Comparison of ENCODE assay signal across 17 cellular contexts in the genomic region with DNA sequence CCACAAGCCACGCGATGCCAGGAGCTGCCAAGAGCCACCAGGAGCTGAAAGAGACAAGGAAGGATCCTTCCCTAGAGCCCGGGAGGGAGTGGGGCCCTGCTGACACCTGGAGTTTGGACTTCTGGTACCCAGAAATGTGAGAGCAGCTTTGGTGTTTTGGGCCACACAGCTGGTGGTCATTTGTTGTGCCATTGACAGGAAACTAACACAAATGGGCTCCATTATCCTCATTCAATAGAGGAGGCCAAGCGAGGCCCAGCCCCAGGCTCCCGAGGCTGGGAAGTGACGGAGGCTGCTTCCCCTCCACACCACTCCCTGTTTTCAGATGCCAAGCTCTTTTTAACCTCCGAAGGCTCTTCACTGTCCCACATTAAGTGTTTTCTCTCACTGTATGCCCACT. TPM values are rescaled to one million over a fixed set of nuclear protein-coding genes. Genes with fewer than 3 reads are reported as not detected.
DNase-seq lines count a peak whose midpoint lies in the region; ATAC-seq, FAIRE-seq and TF ChIP-seq lines count a peak whose summit lies in the region.
"Had no signal": no experiment of that assay in that cellular context is flagged by ENCODE, and none has a peak within 500 bp of the region (broad histone marks: within the 10 kb centered on the region; RNA-seq: fewer than 3 reads in every experiment).

No MANE protein-coding gene starts in this region.

- H3K9me3 ChIP-seq in heart left ventricle, result no peaks in the 10 kb centered on the region
- H3K9me3 ChIP-seq in upper lobe of left lung, result no peaks in the 10 kb centered on the region
- H3K9me3 ChIP-seq in pancreas, result no peaks in the 10 kb centered on the region

- H3K4me3 Mint-ChIP-seq in nephron, result peak overlapping the region in 2 of 3 experiments; percentile 25 to 31
- H3K4me3 Mint-ChIP-seq: activated B cell treated with CpG ODN at 0.5 μM for 24 hours had no signal

- H3K4me1 ChIP-seq in heart left ventricle (peaks cover 8 to 94% (median 73%) of the 10 kb centered on the region in 12 donors), upper lobe of left lung (peaks cover 37 to 50% (median 46%) of the 10 kb centered on the region in 4 donors), pancreas (peaks cover 3 to 19% (median 5%) of the 10 kb centered on the region in 3 donors)

- no peak for TF ChIP-seq CTCF in heart left ventricle (IDR thresholded peaks at IDR 0.05)
- no peak for TF ChIP-seq CTCF in coronary artery (IDR thresholded peaks at IDR 0.05)
- TF ChIP-seq CTCF in nephron (IDR thresholded peaks at IDR 0.05; ENCODE audit: unreplicated experiment in 3 of 3), result no peak
- TF ChIP-seq CTCF in upper lobe of left lung (IDR thresholded peaks at IDR 0.05), result no peak
- no peak for TF ChIP-seq CTCF in pancreas (IDR thresholded peaks at IDR 0.05)

- H3K4me3 ChIP-seq in heart left ventricle, result no peak overlapping the region
- H3K4me3 ChIP-seq in coronary artery, result no peak overlapping the region
- no peak overlapping the region for H3K4me3 ChIP-seq in upper lobe of left lung
- H3K4me3 ChIP-seq in pancreas, result no peak overlapping the region
- H3K4me3 ChIP-seq: GM23248 had no signal

- H3K27me3 Mint-ChIP-seq in nephron (ENCODE audit: low read depth), result peaks cover 6% of the 10 kb centered on the region

- H3K36me3 ChIP-seq in heart left ventricle (peaks cover 0 to 3% (median 0%) of the 10 kb centered on the region in 9 donors), upper lobe of left lung (peaks cover 0 to 7% (median 3%) of the 10 kb centered on the region in 4 donors), pancreas (peaks cover 0 to 6% (median 0%) of the 10 kb centered on the region in 3 donors)

- no peaks in the 10 kb centered on the region for H3K9me3 Mint-ChIP-seq in nephron
- H3K9me3 Mint-ChIP-seq: activated B cell treated with CpG ODN at 0.5 μM for 24 hours had no signal

- no peak for FAIRE-seq in pancreas (lab: Jason Lieb, UNC)
- FAIRE-seq: GM18507 had no signal

- intact Hi-C loops in heart left ventricle (cut with DNase I) (loop anchor here in 5 of 10 donors (5.0 to 10.0 kb wide), 3 partner anchors 35 to 118 kb away; no protein-coding TSS in a partner anchor), Right ventricle myocardium inferior (cut with DNase I) (no loop called here), pancreas (cut with DNase I) (no loop called here)

- peaks cover 22% of the 10 kb centered on the region for H3K36me3 Mint-ChIP-seq in nephron (ENCODE audit: low read depth)

- H3K27me3 ChIP-seq in heart left ventricle, result no peaks in the 10 kb centered on the region
- H3K27me3 ChIP-seq in upper lobe of left lung, result no peaks in the 10 kb centered on the region
- H3K27me3 ChIP-seq in pancreas, result no peaks in the 10 kb centered on the region

- H3K27ac ChIP-seq in heart left ventricle (peak overlapping the region in 11 of 12 donors; percentile 60 to 99 (median 90)), coronary artery (peak overlapping the region; percentile 97), upper lobe of left lung (peak overlapping the region; percentile 25 to 81 (median 51)), pancreas (peak overlapping the region in 1 of 4 donors; percentile 37)
- H3K27ac ChIP-seq: KMS-11 had no signal

- ATAC-seq in heart left ventricle, result no peak
- no peak for ATAC-seq in Right ventricle myocardium inferior
- ATAC-seq in upper lobe of left lung (ENCODE audit: low FRiP score in 2 of 2), result no peak
- no peak for ATAC-seq in pancreas

- peaks cover 70% of the 10 kb centered on the region for H3K4me1 Mint-ChIP-seq in nephron

- 71 to 84% (median 77%) methylated on average over 7 of the region's 7 CpGs for WGBS in heart left ventricle, 4 donors
- WGBS in upper lobe of left lung, 2 donors, result 74 to 79% methylated on average over 7 of the region's 7 CpGs
- WGBS in pancreas, 2 donors, result 83 to 89% methylated on average over 7 of the region's 7 CpGs

- TF ChIP-seq POLR2A in heart left ventricle (IDR thresholded peaks at IDR 0.05), result no peak
- no peak for TF ChIP-seq POLR2A in upper lobe of left lung (IDR thresholded peaks at IDR 0.05)

- TF ChIP-seq EP300 in upper lobe of left lung (IDR thresholded peaks at IDR 0.05), result no peak

- H3K27ac Mint-ChIP-seq in nephron, result peak overlapping the region; percentile 71 to 95 (median 90)
- H3K27ac Mint-ChIP-seq: activated B cell treated with CpG ODN at 0.5 μM for 24 hours had no signal

- DNase-seq in heart left ventricle (peak in 1 of 5 donors; percentile 24), Right ventricle myocardium inferior (ENCODE audit: missing footprints) (no peak), coronary artery (ENCODE audit: low spot score) (no peak), upper lobe of left lung (no peak), pancreas (no peak), cerebellar cortex (ENCODE audit: low spot score) (no peak), amniotic stem cell (lab: John Stamatoyannopoulos, UW) (no peak)
- DNase-seq: activated B cell treated with CpG ODN at 0.5 μM for 24 hours; effector CD4-positive, alpha-beta T cell; GM23248; NCI-H1694; stimulated activated CD4-positive, alpha-beta T cell treated with anti-CD3 and anti-CD28 coated beads, Interleukin-2, amount 100 ng/mL, for 48 hours had no signal

RNA-seq across cellular contexts. Expression of gene DHRS3, which starts 25.5 kb away (rescaled TPM):
- total RNA-seq in heart left ventricle (10 to 100 TPM; 28.6 to 84.0 (median 59.9) TPM), Right ventricle myocardium inferior (81.0 TPM), upper lobe of left lung (100 to 1,000 TPM in 4 of 6 donors, 10 to 100 TPM in 2; 84.9 to 154 (median 119) TPM), pancreas (10 to 100 TPM; 51.3 to 98.6 (median 71.0) TPM)
- polyA plus RNA-seq in heart left ventricle (100 to 1,000 TPM in 1 of 2 donors, 10 to 100 TPM in 1; 39.7 to 102 TPM), pancreas (10 to 100 TPM; 47.7 to 48.2 TPM)

RNA-seq across cellular contexts. Expression of gene AADACL4, which starts 51.4 kb away (rescaled TPM):
- total RNA-seq in heart left ventricle, result not detected
- polyA plus RNA-seq in heart left ventricle, result not detected
- not detected for total RNA-seq in Right ventricle myocardium inferior
- total RNA-seq in upper lobe of left lung, result not detected
- total RNA-seq in pancreas, result not detected
- polyA plus RNA-seq in pancreas, result not detected
- total RNA-seq: activated B cell treated with CpG ODN at 0.5 μM for 24 hours, aorta, GM23248, mucosa of gallbladder had no signal
- polyA plus RNA-seq: aorta, GM23248 had no signal
